ENCODE assay signal across 1 cellular context in genomic region chr12:47346251-47347019, GRCh38.
TF ChIP-seq lines count a peak whose summit lies in the region.

No MANE protein-coding gene starts in this region.

TF ChIP-seq in HepG2, 621 proteins besides CTCF, POLR2A, EP300 and RAD21 (continued from another document and continues in another):
- TF ChIP-seq DMTF1 (CRISPR knock-in tag; IDR thresholded peaks at IDR 0.05) (no peak), FOXA1 (IDR thresholded peaks at IDR 0.05) (no peak), FOXA1 (CRISPR knock-in tag; IDR thresholded peaks at IDR 0.05) (peak; percentile 83), MIER3 (CRISPR knock-in tag; IDR thresholded peaks at IDR 0.05; ENCODE audit: borderline replicate concordance) (peak; percentile 68; the same call in 1 of the 2 replicates), FOXC1 (CRISPR knock-in tag; IDR thresholded peaks at IDR 0.05; ENCODE audit: borderline replicate concordance) (no peak), HIVEP1 (CRISPR knock-in tag; IDR thresholded peaks at IDR 0.05) (no peak), ZNF510 (CRISPR knock-in tag; IDR thresholded peaks at IDR 0.05; ENCODE audit: low read depth) (no peak), POLR2G (IDR thresholded peaks at IDR 0.05; ENCODE audit: low read depth, low read length) (no peak), SAP130 (CRISPR knock-in tag; IDR thresholded peaks at IDR 0.05; ENCODE audit: low read depth) (peak; percentile 67), ZBTB21 (CRISPR knock-in tag; IDR thresholded peaks at IDR 0.05) (no peak), ZNF572 (CRISPR knock-in tag; IDR thresholded peaks at IDR 0.05) (no peak), GZF1 (CRISPR knock-in tag; IDR thresholded peaks at IDR 0.05) (no peak), NFE2 (CRISPR knock-in tag; IDR thresholded peaks at IDR 0.05) (no peak), U2AF1 (optimal IDR thresholded peaks at IDR 0.05; ENCODE audit: low read depth, low read length) (no peak), ZNF891 (CRISPR knock-in tag; IDR thresholded peaks at IDR 0.05) (no peak), ZNF335 (CRISPR knock-in tag; IDR thresholded peaks at IDR 0.05) (no peak), TIGD3 (CRISPR knock-in tag; IDR thresholded peaks at IDR 0.05; ENCODE audit: borderline replicate concordance) (no peak), KLF13 (CRISPR knock-in tag; IDR thresholded peaks at IDR 0.05) (no peak), ZNF280B (CRISPR knock-in tag; IDR thresholded peaks at IDR 0.05; ENCODE audit: borderline replicate concordance) (no peak), NFATC3 (CRISPR knock-in tag; IDR thresholded peaks at IDR 0.05) (no peak), ZNF333 (CRISPR knock-in tag; IDR thresholded peaks at IDR 0.05; ENCODE audit: borderline replicate concordance) (no peak), SIN3A (IDR thresholded peaks at IDR 0.05; ENCODE audit: borderline replicate concordance, low read depth, low read length) (no peak), NFE2L2 (IDR thresholded peaks at IDR 0.05; ENCODE audit: low read length) (no peak), TAF15 (IDR thresholded peaks at IDR 0.05; ENCODE audit: low read depth, low read length, poor library complexity, severe bottlenecking) (no peak), TEAD3 (CRISPR knock-in tag; optimal IDR thresholded peaks at IDR 0.05; ENCODE audit: borderline replicate concordance) (peak; percentile 94), ZNF713 (CRISPR knock-in tag; IDR thresholded peaks at IDR 0.05) (no peak), ZNF883 (CRISPR knock-in tag; IDR thresholded peaks at IDR 0.05; ENCODE audit: not compliant biosample characterization) (no peak), PCBP1 (IDR thresholded peaks at IDR 0.05; ENCODE audit: borderline replicate concordance, low read depth, low read length) (no peak), GLI4 (CRISPR knock-in tag; IDR thresholded peaks at IDR 0.05; ENCODE audit: borderline replicate concordance) (no peak), MBNL3 (CRISPR knock-in tag; conservative IDR thresholded peaks at IDR 0.05) (no peak), AKNA (CRISPR knock-in tag; IDR thresholded peaks at IDR 0.05; ENCODE audit: borderline replicate concordance) (no peak), ISX (CRISPR knock-in tag; conservative IDR thresholded peaks at IDR 0.05) (no peak), ATF5 (CRISPR knock-in tag; IDR thresholded peaks at IDR 0.05; ENCODE audit: low read depth) (no peak), POLR2AphosphoS5 (IDR thresholded peaks at IDR 0.05; ENCODE audit: low read depth, low read length) (no peak), ATF2 (CRISPR knock-in tag; IDR thresholded peaks at IDR 0.05) (peak; percentile 72; the same call in 1 of the 2 replicates), HNF1A (IDR thresholded peaks at IDR 0.05; ENCODE audit: low read depth) (no peak), HNF1A (CRISPR knock-in tag; IDR thresholded peaks at IDR 0.05; ENCODE audit: borderline replicate concordance) (no peak), PATZ1 (CRISPR knock-in tag; IDR thresholded peaks at IDR 0.05) (peak; percentile 40; the same call in 1 of the 2 replicates), ZNF614 (CRISPR knock-in tag; IDR thresholded peaks at IDR 0.05; ENCODE audit: borderline replicate concordance) (no peak), ZNF30 (CRISPR knock-in tag; IDR thresholded peaks at IDR 0.05) (no peak), ZNF7 (CRISPR knock-in tag; IDR thresholded peaks at IDR 0.05) (no peak), ZNF382 (CRISPR knock-in tag; IDR thresholded peaks at IDR 0.05; ENCODE audit: borderline replicate concordance) (no peak), GABPB1 (CRISPR knock-in tag; IDR thresholded peaks at IDR 0.05) (no peak), PAX8 (CRISPR knock-in tag; IDR thresholded peaks at IDR 0.05; ENCODE audit: borderline replicate concordance) (no peak), CSRNP2 (CRISPR knock-in tag; conservative IDR thresholded peaks at IDR 0.05; ENCODE audit: low read depth) (no peak)
